ENCODE assay signal across 40 cellular contexts in genomic region chr3:10651506-10651905, GRCh38.
"Had no signal": no experiment of that assay in that cellular context is flagged by ENCODE, and none has a peak within 500 bp of the region (broad histone marks: within the 10 kb centered on the region; RNA-seq: fewer than 3 reads in every experiment).

No MANE protein-coding gene starts in this region.

- H3K4me3 ChIP-seq: adrenal gland, ascending aorta, body of pancreas, breast epithelium, cardiac muscle cell had no signal

- H3K27ac ChIP-seq: adrenal gland, ascending aorta, body of pancreas, brain microvascular endothelial cell, breast epithelium, cardiac muscle cell had no signal

- H3K9me3 Mint-ChIP-seq: activated naive CD4-positive, alpha-beta T cell treated with anti-CD3 and anti-CD28 coated beads for 36 hours; activated naive CD4-positive, alpha-beta T cell treated with anti-CD3 and anti-CD28 coated beads, Interleukin-2, amount 10 ng/mL, durations not matched to agents 7 days and 5 days; activated naive CD4-positive, alpha-beta T cell treated with anti-CD3 and anti-CD28 coated beads, Interleukin-2, amount 50 U/mL, for 24 hours; activated naive CD4-positive, alpha-beta T cell treated with anti-CD3 and anti-CD28 coated beads, Interleukin-2, amount 50 U/mL, for 72 hours; activated naive CD8-positive, alpha-beta T cell treated with anti-CD3 and anti-CD28 coated beads for 36 hours; activated naive CD8-positive, alpha-beta T cell treated with anti-CD3 and anti-CD28 coated beads, Interleukin-2, amount 10 ng/mL, durations not matched to agents 7 days and 5 days; activated naive CD8-positive, alpha-beta T cell treated with anti-CD3 and anti-CD28 coated beads, Interleukin-2, amount 50 U/mL, for 24 hours; activated T-cell treated with anti-CD3 and anti-CD28 coated beads, Interleukin-2, amount 50 U/mL, for 24 hours; activated T-cell treated with anti-CD3 and anti-CD28 coated beads, Interleukin-2, amount 50 U/mL, for 4 hours; activated T-cell treated with anti-CD3 and anti-CD28 coated beads, Interleukin-2, amount 50 U/mL, for 72 hours; activated T-helper 1 cell treated with anti-CD3 and anti-CD28 coated beads, Interleukin-12 subunit alpha, Interleukin-12 subunit beta, Interleukin-2, Interleukin-4 antibody, amounts not matched to agents 30 ng/mL and 10 ng/mL and 1 ng/mL, durations not matched to agents 14 hours and 24 hours and 36 hours; activated T-helper 17 cell treated with anti-CD3 and anti-CD28 coated beads, Interleukin-2, amount 50 U/mL, for 72 hours; activated T-helper 2 cell treated with anti-CD3 and anti-CD28 coated beads, Interferon-gamma antibody, Interleukin-2, Interleukin-4, amounts not matched to agents 10 μg/mL and 5 μg/mL and 100 μg/mL, durations not matched to agents 14 hours and 24 hours and 36 hours; central memory CD8-positive, alpha-beta T cell had no signal

- H3K4me3 Mint-ChIP-seq: activated naive CD4-positive, alpha-beta T cell treated with anti-CD3 and anti-CD28 coated beads for 36 hours; activated naive CD4-positive, alpha-beta T cell treated with anti-CD3 and anti-CD28 coated beads, Interleukin-2, amount 10 ng/mL, durations not matched to agents 7 days and 5 days; activated naive CD4-positive, alpha-beta T cell treated with anti-CD3 and anti-CD28 coated beads, Interleukin-2, amount 50 U/mL, for 24 hours; activated naive CD8-positive, alpha-beta T cell; activated naive CD8-positive, alpha-beta T cell treated with anti-CD3 and anti-CD28 coated beads for 36 hours; activated naive CD8-positive, alpha-beta T cell treated with anti-CD3 and anti-CD28 coated beads, Interleukin-2, amount 10 ng/mL, durations not matched to agents 7 days and 5 days; activated naive CD8-positive, alpha-beta T cell treated with anti-CD3 and anti-CD28 coated beads, Interleukin-2, amount 50 U/mL, for 24 hours; activated T-cell treated with anti-CD3 and anti-CD28 coated beads, Interleukin-2, amount 50 U/mL, for 24 hours; activated T-cell treated with anti-CD3 and anti-CD28 coated beads, Interleukin-2, amount 50 U/mL, for 4 hours; activated T-cell treated with anti-CD3 and anti-CD28 coated beads, Interleukin-2, amount 50 U/mL, for 72 hours; activated T-helper 1 cell treated with anti-CD3 and anti-CD28 coated beads, Interleukin-12 subunit alpha, Interleukin-12 subunit beta, Interleukin-2, Interleukin-4 antibody, amounts not matched to agents 30 ng/mL and 10 ng/mL and 1 ng/mL, durations not matched to agents 14 hours and 24 hours and 36 hours; activated T-helper 17 cell treated with anti-CD3 and anti-CD28 coated beads, Interleukin-2, amount 50 U/mL, for 72 hours; brain; central memory CD8-positive, alpha-beta T cell had no signal

- H3K36me3 Mint-ChIP-seq: activated naive CD4-positive, alpha-beta T cell treated with anti-CD3 and anti-CD28 coated beads, Interleukin-2, amount 10 ng/mL, durations not matched to agents 7 days and 5 days; activated naive CD4-positive, alpha-beta T cell treated with anti-CD3 and anti-CD28 coated beads, Interleukin-2, amount 50 U/mL, for 24 hours; activated naive CD4-positive, alpha-beta T cell treated with anti-CD3 and anti-CD28 coated beads, Interleukin-2, amount 50 U/mL, for 72 hours; activated naive CD8-positive, alpha-beta T cell; activated naive CD8-positive, alpha-beta T cell treated with anti-CD3 and anti-CD28 coated beads for 36 hours; activated naive CD8-positive, alpha-beta T cell treated with anti-CD3 and anti-CD28 coated beads, Interleukin-2, amount 10 ng/mL, durations not matched to agents 7 days and 5 days; brain had no signal

- H3K27ac Mint-ChIP-seq: activated naive CD4-positive, alpha-beta T cell treated with anti-CD3 and anti-CD28 coated beads for 36 hours; activated naive CD4-positive, alpha-beta T cell treated with anti-CD3 and anti-CD28 coated beads, Interleukin-2, amount 10 ng/mL, durations not matched to agents 7 days and 5 days; activated naive CD4-positive, alpha-beta T cell treated with anti-CD3 and anti-CD28 coated beads, Interleukin-2, amount 50 U/mL, for 24 hours; activated naive CD4-positive, alpha-beta T cell treated with anti-CD3 and anti-CD28 coated beads, Interleukin-2, amount 50 U/mL, for 72 hours; activated naive CD8-positive, alpha-beta T cell; activated naive CD8-positive, alpha-beta T cell treated with anti-CD3 and anti-CD28 coated beads for 36 hours; activated naive CD8-positive, alpha-beta T cell treated with anti-CD3 and anti-CD28 coated beads, Interleukin-2, amount 10 ng/mL, durations not matched to agents 7 days and 5 days; activated naive CD8-positive, alpha-beta T cell treated with anti-CD3 and anti-CD28 coated beads, Interleukin-2, amount 50 U/mL, for 24 hours; activated T-cell treated with anti-CD3 and anti-CD28 coated beads, Interleukin-2, amount 50 U/mL, for 24 hours; activated T-cell treated with anti-CD3 and anti-CD28 coated beads, Interleukin-2, amount 50 U/mL, for 72 hours; activated T-helper 1 cell treated with anti-CD3 and anti-CD28 coated beads, Interleukin-12 subunit alpha, Interleukin-12 subunit beta, Interleukin-2, Interleukin-4 antibody, amounts not matched to agents 30 ng/mL and 10 ng/mL and 1 ng/mL, durations not matched to agents 14 hours and 24 hours and 36 hours; activated T-helper 17 cell treated with anti-CD3 and anti-CD28 coated beads, Interleukin-2, amount 50 U/mL, for 72 hours; activated T-helper 2 cell treated with anti-CD3 and anti-CD28 coated beads, Interferon-gamma antibody, Interleukin-2, Interleukin-4, amounts not matched to agents 10 μg/mL and 5 μg/mL and 100 μg/mL, durations not matched to agents 14 hours and 24 hours and 36 hours; brain had no signal

- H3K36me3 ChIP-seq: adrenal gland, ascending aorta, brain microvascular endothelial cell, breast epithelium, cardiac muscle cell had no signal

- ATAC-seq: activated naive CD4-positive, alpha-beta T cell treated with anti-CD3 and anti-CD28 coated beads, Interleukin-2, amount 50 U/mL, for 72 hours; activated naive CD8-positive, alpha-beta T cell treated with anti-CD3 and anti-CD28 coated beads, Interleukin-2, amount 50 U/mL, for 24 hours; activated T-cell treated with anti-CD3 and anti-CD28 coated beads, Interleukin-2, amount 50 U/mL, for 4 hours; activated T-cell treated with anti-CD3 and anti-CD28 coated beads, Interleukin-2, amount 50 U/mL, for 72 hours; activated T-helper 17 cell treated with anti-CD3 and anti-CD28 coated beads, Interleukin-2, amount 50 U/mL, for 72 hours; body of pancreas had no signal

- H3K4me1 ChIP-seq: adrenal gland, ascending aorta, body of pancreas, breast epithelium had no signal

- H3K9me3 ChIP-seq: adrenal gland, ascending aorta, body of pancreas had no signal

- DNase-seq: activated effector memory CD4-positive, alpha-beta T cell treated with anti-CD3 and anti-CD28 coated beads, Interleukin-2, amount 50 U/mL, for 16 hours; activated effector memory CD4-positive, alpha-beta T cell treated with Interleukin-2 at 50 U/mL for 16 hours; activated gamma-delta T cell; activated gamma-delta T cell treated with Interleukin-2 at 50 U/mL for 16 hours; activated naive CD4-positive, alpha-beta T cell; activated naive CD4-positive, alpha-beta T cell treated with anti-CD3 and anti-CD28 coated beads for 36 hours; activated naive CD4-positive, alpha-beta T cell treated with anti-CD3 and anti-CD28 coated beads, Interleukin-2, amount 10 ng/mL, durations not matched to agents 7 days and 5 days; activated naive CD4-positive, alpha-beta T cell treated with anti-CD3 and anti-CD28 coated beads, Interleukin-2, amount 50 U/mL, for 16 hours; activated naive CD4-positive, alpha-beta T cell treated with Interleukin-2 at 50 U/mL for 16 hours; activated naive CD8-positive, alpha-beta T cell treated with anti-CD3 and anti-CD28 coated beads for 36 hours; activated naive CD8-positive, alpha-beta T cell treated with anti-CD3 and anti-CD28 coated beads, Interleukin-2, amount 10 ng/mL, durations not matched to agents 7 days and 5 days; activated naive CD8-positive, alpha-beta T cell treated with anti-CD3 and anti-CD28 coated beads, Interleukin-2, amount 50 U/mL, for 24 hours; activated T-cell treated with anti-CD3 and anti-CD28 coated beads, Interleukin-2, amount 50 U/mL, for 1 hour; activated T-cell treated with anti-CD3 and anti-CD28 coated beads, Interleukin-2, amount 50 U/mL, for 24 hours; activated T-cell treated with anti-CD3 and anti-CD28 coated beads, Interleukin-2, amount 50 U/mL, for 4 hours; activated T-cell treated with anti-CD3 and anti-CD28 coated beads, Interleukin-2, amount 50 U/mL, for 48 hours; activated T-cell treated with anti-CD3 and anti-CD28 coated beads, Interleukin-2, amount 50 U/mL, for 72 hours; adrenal gland; amniotic stem cell; amygdala; anterior cingulate cortex; aorta; body of pancreas; brain microvascular endothelial cell; caudate nucleus; central memory CD4-positive, alpha-beta T cell; cerebellar nuclear complex had no signal

- H3K27me3 ChIP-seq: adrenal gland, ascending aorta, body of pancreas, brain microvascular endothelial cell, breast epithelium had no signal

- FAIRE-seq: astrocyte, bronchial epithelial cell had no signal

- H3K4me1 Mint-ChIP-seq: activated naive CD4-positive, alpha-beta T cell treated with anti-CD3 and anti-CD28 coated beads, Interleukin-2, amount 10 ng/mL, durations not matched to agents 7 days and 5 days; activated naive CD4-positive, alpha-beta T cell treated with anti-CD3 and anti-CD28 coated beads, Interleukin-2, amount 50 U/mL, for 24 hours; activated naive CD8-positive, alpha-beta T cell treated with anti-CD3 and anti-CD28 coated beads for 36 hours; activated naive CD8-positive, alpha-beta T cell treated with anti-CD3 and anti-CD28 coated beads, Interleukin-2, amount 10 ng/mL, durations not matched to agents 7 days and 5 days; activated naive CD8-positive, alpha-beta T cell treated with anti-CD3 and anti-CD28 coated beads, Interleukin-2, amount 50 U/mL, for 24 hours; activated T-helper 17 cell treated with anti-CD3 and anti-CD28 coated beads, Interleukin-2, amount 50 U/mL, for 72 hours; brain; central memory CD8-positive, alpha-beta T cell had no signal

- H3K27me3 Mint-ChIP-seq: brain had no signal
